Comparison of ENCODE assay signal across 1 cellular context in the genomic region with DNA sequence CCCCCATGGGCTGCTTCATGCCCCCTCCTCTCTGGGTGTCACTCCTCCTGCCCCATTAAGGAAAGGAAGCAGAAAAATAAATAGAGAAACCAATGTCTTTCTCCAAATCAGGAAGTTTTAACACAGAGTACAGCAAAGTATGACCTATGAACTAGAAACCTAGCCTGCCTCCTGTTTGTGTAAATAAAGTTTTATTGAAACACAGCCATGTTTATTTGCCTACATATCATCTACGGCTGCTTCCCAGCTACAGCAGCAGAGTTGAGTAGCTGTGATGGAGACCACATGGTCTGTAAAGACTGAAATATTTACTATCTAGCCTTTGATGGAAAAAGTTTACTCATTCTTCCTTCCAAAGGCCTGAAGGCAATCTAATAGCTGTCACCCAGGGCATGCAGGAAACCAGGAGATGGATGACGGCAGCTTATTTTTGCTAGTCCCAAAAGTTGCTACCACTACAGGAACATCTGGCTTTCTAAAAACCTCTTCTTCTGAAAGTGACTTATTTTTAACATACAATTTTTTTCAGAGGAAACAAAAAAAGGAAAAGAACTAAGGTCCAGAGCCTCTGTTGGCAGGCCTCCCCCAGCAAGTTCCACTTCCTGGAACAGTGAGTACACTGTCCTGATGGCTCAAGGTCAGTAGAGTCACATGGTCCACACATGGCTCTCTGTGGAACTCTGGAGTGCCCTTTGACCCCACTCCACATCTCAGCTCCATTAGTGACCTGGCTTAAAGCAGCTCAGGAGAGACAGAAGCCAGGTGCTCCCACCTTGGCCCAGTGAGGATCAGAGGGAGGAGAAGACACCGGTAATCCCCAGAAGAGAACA.
TF ChIP-seq lines count a peak whose summit lies in the region.

No MANE protein-coding gene starts in this region.

TF ChIP-seq in HepG2, 621 proteins besides CTCF, POLR2A, EP300 and RAD21 (continued from another document):
- TF ChIP-seq, protein P1, sequence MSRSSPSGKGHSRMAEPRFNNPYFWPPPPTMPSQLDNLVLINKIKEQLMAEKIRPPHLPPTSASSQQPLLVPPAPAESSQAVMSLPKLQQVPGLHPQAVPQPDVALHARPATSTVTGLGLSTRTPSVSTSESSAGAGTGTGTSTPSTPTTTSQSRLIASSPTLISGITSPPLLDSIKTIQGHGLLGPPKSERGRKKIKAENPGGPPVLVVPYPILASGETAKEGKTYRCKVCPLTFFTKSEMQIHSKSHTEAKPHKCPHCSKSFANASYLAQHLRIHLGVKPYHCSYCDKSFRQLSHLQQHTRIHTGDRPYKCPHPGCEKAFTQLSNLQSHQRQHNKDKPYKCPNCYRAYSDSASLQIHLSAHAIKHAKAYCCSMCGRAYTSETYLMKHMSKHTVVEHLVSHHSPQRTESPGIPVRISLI (CRISPR knock-in tag; IDR thresholded peaks at IDR 0.05; ENCODE audit: borderline replicate concordance): no peak
- TF ChIP-seq HDAC1 (CRISPR knock-in tag; IDR thresholded peaks at IDR 0.05) (peak; percentile 23; the same call in 1 of the 2 replicates), NFYB (CRISPR knock-in tag; IDR thresholded peaks at IDR 0.05) (no peak), REXO4 (CRISPR knock-in tag; IDR thresholded peaks at IDR 0.05; ENCODE audit: borderline replicate concordance) (no peak), MED1 (CRISPR knock-in tag; IDR thresholded peaks at IDR 0.05) (peak; percentile 47), PAF1 (CRISPR knock-in tag; IDR thresholded peaks at IDR 0.05) (no peak), ZNF790 (CRISPR knock-in tag; IDR thresholded peaks at IDR 0.05; ENCODE audit: borderline replicate concordance) (no peak), ZNF558 (CRISPR knock-in tag; IDR thresholded peaks at IDR 0.05; ENCODE audit: borderline replicate concordance) (no peak; the same call in 1 of the 2 replicates), ZNF256 (CRISPR knock-in tag; conservative IDR thresholded peaks at IDR 0.05) (no peak), ARID2 (CRISPR knock-in tag; IDR thresholded peaks at IDR 0.05; ENCODE audit: borderline replicate concordance) (no peak), POGZ (CRISPR knock-in tag; IDR thresholded peaks at IDR 0.05) (peak; percentile 61), ZFP82 (CRISPR knock-in tag; IDR thresholded peaks at IDR 0.05; ENCODE audit: borderline replicate concordance) (no peak), RFXAP (CRISPR knock-in tag; IDR thresholded peaks at IDR 0.05; ENCODE audit: borderline replicate concordance) (no peak), NRL (CRISPR knock-in tag; IDR thresholded peaks at IDR 0.05; ENCODE audit: borderline replicate concordance) (no peak), ZNF670 (CRISPR knock-in tag; IDR thresholded peaks at IDR 0.05; ENCODE audit: borderline replicate concordance) (0 out of 2 replicates have a peak, but pooled peaks have one; percentile 45)
- TF ChIP-seq, protein P2, sequence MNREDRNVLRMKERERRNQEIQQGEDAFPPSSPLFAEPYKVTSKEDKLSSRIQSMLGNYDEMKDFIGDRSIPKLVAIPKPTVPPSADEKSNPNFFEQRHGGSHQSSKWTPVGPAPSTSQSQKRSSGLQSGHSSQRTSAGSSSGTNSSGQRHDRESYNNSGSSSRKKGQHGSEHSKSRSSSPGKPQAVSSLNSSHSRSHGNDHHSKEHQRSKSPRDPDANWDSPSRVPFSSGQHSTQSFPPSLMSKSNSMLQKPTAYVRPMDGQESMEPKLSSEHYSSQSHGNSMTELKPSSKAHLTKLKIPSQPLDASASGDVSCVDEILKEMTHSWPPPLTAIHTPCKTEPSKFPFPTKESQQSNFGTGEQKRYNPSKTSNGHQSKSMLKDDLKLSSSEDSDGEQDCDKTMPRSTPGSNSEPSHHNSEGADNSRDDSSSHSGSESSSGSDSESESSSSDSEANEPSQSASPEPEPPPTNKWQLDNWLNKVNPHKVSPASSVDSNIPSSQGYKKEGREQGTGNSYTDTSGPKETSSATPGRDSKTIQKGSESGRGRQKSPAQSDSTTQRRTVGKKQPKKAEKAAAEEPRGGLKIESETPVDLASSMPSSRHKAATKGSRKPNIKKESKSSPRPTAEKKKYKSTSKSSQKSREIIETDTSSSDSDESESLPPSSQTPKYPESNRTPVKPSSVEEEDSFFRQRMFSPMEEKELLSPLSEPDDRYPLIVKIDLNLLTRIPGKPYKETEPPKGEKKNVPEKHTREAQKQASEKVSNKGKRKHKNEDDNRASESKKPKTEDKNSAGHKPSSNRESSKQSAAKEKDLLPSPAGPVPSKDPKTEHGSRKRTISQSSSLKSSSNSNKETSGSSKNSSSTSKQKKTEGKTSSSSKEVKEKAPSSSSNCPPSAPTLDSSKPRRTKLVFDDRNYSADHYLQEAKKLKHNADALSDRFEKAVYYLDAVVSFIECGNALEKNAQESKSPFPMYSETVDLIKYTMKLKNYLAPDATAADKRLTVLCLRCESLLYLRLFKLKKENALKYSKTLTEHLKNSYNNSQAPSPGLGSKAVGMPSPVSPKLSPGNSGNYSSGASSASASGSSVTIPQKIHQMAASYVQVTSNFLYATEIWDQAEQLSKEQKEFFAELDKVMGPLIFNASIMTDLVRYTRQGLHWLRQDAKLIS (CRISPR knock-in tag; IDR thresholded peaks at IDR 0.05): no peak
